14 cellular contexts compared by ENCODE assay signal in genomic region chr12:68530965-68531364, GRCh38.
DNase-seq lines count a peak whose midpoint lies in the region; ATAC-seq, FAIRE-seq and TF ChIP-seq lines count a peak whose summit lies in the region.
"Had no signal": no experiment of that assay in that cellular context is flagged by ENCODE, and none has a peak within 500 bp of the region (broad histone marks: within the 10 kb centered on the region; RNA-seq: fewer than 3 reads in every experiment).

No MANE protein-coding gene starts in this region.

- H3K27ac ChIP-seq in A549, result peak overlapping the region; percentile 8 to 16; a peak in 1 of 6 replicates
- H3K27ac ChIP-seq: BLaER1 had no signal

- peak overlapping the region; percentile 72 for H3K27ac Mint-ChIP-seq in dendritic cell treated with granulocyte-macrophage colony-stimulating factor and Interleukin-4, amounts not matched to agents 40 ng/mL and 50 ng/mL, for 4 days

- no peak for TF ChIP-seq EP300 in A549 (IDR thresholded peaks at IDR 0.05)

- TF ChIP-seq CTCF in A549 (IDR thresholded peaks at IDR 0.05), result no peak

- peak overlapping the region; percentile 46 for H3K4me2 ChIP-seq in A549
- H3K4me2 ChIP-seq: BLaER1 had no signal

- H3K9me3 Mint-ChIP-seq in dendritic cell treated with granulocyte-macrophage colony-stimulating factor and Interleukin-4, amounts not matched to agents 40 ng/mL and 50 ng/mL, for 4 days, result no peaks in the 10 kb centered on the region

- WGBS in A549 (ENCODE audit: missing lambda C conversion rate), result 52% methylated on average over 1 of the region's 1 CpG

- H3K36me3 Mint-ChIP-seq in dendritic cell treated with granulocyte-macrophage colony-stimulating factor and Interleukin-4, amounts not matched to agents 40 ng/mL and 50 ng/mL, for 4 days (ENCODE audit: low read depth), result no peaks in the 10 kb centered on the region

- intact Hi-C loops in dendritic cell treated with granulocyte-macrophage colony-stimulating factor and Interleukin-4, amounts not matched to agents 40 ng/mL and 50 ng/mL, for 4 days (cut with micrococcal nuclease), result no loop called here

- H3K4me3 ChIP-seq in A549, result no peak overlapping the region
- H3K4me3 ChIP-seq: BLaER1 had no signal

- no peaks in the 10 kb centered on the region for H3K27me3 Mint-ChIP-seq in dendritic cell treated with granulocyte-macrophage colony-stimulating factor and Interleukin-4, amounts not matched to agents 40 ng/mL and 50 ng/mL, for 4 days

- peaks cover 21% of the 10 kb centered on the region for H3K4me1 ChIP-seq in A549
- H3K4me1 ChIP-seq: BLaER1 had no signal

- H3K4me1 Mint-ChIP-seq in dendritic cell treated with granulocyte-macrophage colony-stimulating factor and Interleukin-4, amounts not matched to agents 40 ng/mL and 50 ng/mL, for 4 days (ENCODE audit: low read depth), result peaks cover 21% of the 10 kb centered on the region

- CTCF ChIA-PET in A549 (lab: Yijun Ruan, JAX), result no interaction called here

- no peak overlapping the region for H3K4me3 Mint-ChIP-seq in dendritic cell treated with granulocyte-macrophage colony-stimulating factor and Interleukin-4, amounts not matched to agents 40 ng/mL and 50 ng/mL, for 4 days
- H3K4me3 Mint-ChIP-seq: naive thymus-derived CD4-positive, alpha-beta T cell had no signal

- FAIRE-seq in A549 (lab: Jason Lieb, UNC), result no peak

- H3K9me3 ChIP-seq in A549, result no peaks in the 10 kb centered on the region

- in situ Hi-C loops in KBM-7 (cut with MboI; ENCODE audit: low pct_unique_long_range_greater_than_20kb, low sequenced_read_pairs), result no loop called here

- TF ChIP-seq RAD21 in A549 (conservative IDR thresholded peaks at IDR 0.05 in 1 of 2, IDR thresholded peaks at IDR 0.05 in 1 of 2), result no peak

- DNase-seq in A549 (ENCODE audit: low read depth in 1 of 2, low spot score in 1 of 2) (peak in 1 of 2 experiments; percentile 13), LHCN-M2 (ENCODE audit: low read depth) (peak; percentile 46), left kidney (ENCODE audit: low read depth, low spot score) (peak; percentile 16), KBM-7 (no peak)
- DNase-seq in activated CD8-positive, alpha-beta memory T cell treated with anti-CD3 and anti-CD28 coated beads for 24 hours, result no peak
- DNase-seq: activated CD8-positive, alpha-beta memory T cell treated with anti-CD3 and anti-CD28 coated beads, Interleukin-2, amount 50 U/mL, for 4 hours; central memory CD4-positive, alpha-beta T cell; naive thymus-derived CD4-positive, alpha-beta T cell; stimulated activated CD4-positive, alpha-beta T cell treated with anti-CD3 and anti-CD28 coated beads, Interleukin-2, amount 100 ng/mL, for 48 hours; substantia nigra had no signal

- ATAC-seq in A549, result no peak
- ATAC-seq in GM21390 (IDR thresholded peaks at IDR 0.05; ENCODE audit: unreplicated experiment), result no peak
- no peak for ATAC-seq in HG03442 (IDR thresholded peaks at IDR 0.05; ENCODE audit: unreplicated experiment)
- ATAC-seq: naive thymus-derived CD4-positive, alpha-beta T cell had no signal

- POLR2A ChIA-PET in A549 (lab: Yijun Ruan, JAX), result no interaction called here

- no peak for TF ChIP-seq POLR2A in A549 (IDR thresholded peaks at IDR 0.05; ENCODE audit: low read length)

TF ChIP-seq in A549, 52 proteins besides CTCF, POLR2A, EP300 and RAD21:
- TF ChIP-seq BHLHE40 (IDR thresholded peaks at IDR 0.05; ENCODE audit: low read depth, low read length) (no peak), NPAS2 (CRISPR knock-in tag; IDR thresholded peaks at IDR 0.05; ENCODE audit: borderline replicate concordance) (no peak), NR3C1 (IDR thresholded peaks at IDR 0.05) (no peak), RNF2 (IDR thresholded peaks at IDR 0.05; ENCODE audit: borderline replicate concordance, low read depth) (no peak), PHF8 (IDR thresholded peaks at IDR 0.05; ENCODE audit: borderline replicate concordance, low read depth) (no peak), MAFK (IDR thresholded peaks at IDR 0.05; ENCODE audit: partially characterized antibody) (no peak)

Comparison
In these comparisons a context has a peak if more than half of its experiments do, and no peak if none do; other contexts are left out.
1. DNase-seq: peak in LHCN-M2 (single experiment) and left kidney (single experiment); none in activated CD8-positive, alpha-beta memory T cell treated with anti-CD3 and anti-CD28 coated beads for 24 hours (single experiment) and KBM-7 (single experiment).